8 cellular contexts compared by ENCODE assay signal in the genomic region with DNA sequence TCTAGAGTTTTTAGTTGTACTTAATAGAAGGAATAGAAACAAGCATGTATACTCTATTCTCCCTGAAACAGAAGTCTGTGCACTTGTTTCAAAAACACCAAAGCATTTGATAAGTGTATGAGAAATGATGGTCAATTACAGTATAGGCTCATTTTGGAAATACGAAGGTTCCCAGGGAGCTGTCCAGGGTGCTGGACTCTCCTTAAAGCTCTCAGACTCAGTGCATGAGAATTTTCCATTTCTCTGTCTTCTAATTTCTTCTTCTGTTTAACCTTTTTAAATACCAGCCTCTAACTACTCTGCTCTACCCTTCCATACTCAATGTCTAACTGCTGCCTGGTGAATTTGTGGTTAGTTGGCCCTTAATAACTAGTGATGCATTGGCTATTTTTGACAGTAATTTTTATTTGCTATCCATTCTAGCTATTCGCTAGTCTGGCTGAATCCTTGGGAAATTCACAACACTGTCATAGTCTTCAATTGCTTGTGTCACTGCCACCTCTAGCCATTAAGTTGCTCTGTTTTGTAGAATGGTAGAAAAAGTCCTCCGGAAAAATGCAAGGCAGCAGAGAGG.
DNase-seq lines count a peak whose midpoint lies in the region; ATAC-seq and TF ChIP-seq lines count a peak whose summit lies in the region.
"Had no signal": no experiment of that assay in that cellular context is flagged by ENCODE, and none has a peak within 500 bp of the region (broad histone marks: within the 10 kb centered on the region; RNA-seq: fewer than 3 reads in every experiment).

No MANE protein-coding gene starts in this region.

- no peak overlapping the region for H3K9ac ChIP-seq in DND-41 (ENCODE audit: low read depth, low read length)

- H3F3A ChIP-seq in GM23338 (replicated peaks; ENCODE audit: low read depth): no peaks in the 10 kb centered on the region

- DNase-seq in DND-41 (peak; percentile 43), GM23338 (ENCODE audit: low spot score) (peak; percentile 76), UCSD-AML1 (lab: John Stamatoyannopoulos, UW; ENCODE audit: unreplicated experiment) (peak; percentile 15), iPS-NIHi11 (ENCODE audit: low spot score) (peak; percentile 26), HuH-7 (ENCODE audit: low spot score) (no peak)
- DNase-seq: stimulated activated naive CD4-positive, alpha-beta T cell treated with Interleukin-2 at 50 U/mL for 16 hours had no signal

- H3K27ac ChIP-seq in DND-41 (ENCODE audit: low read length) (no peak overlapping the region), GM23338 (ENCODE audit: low read depth) (no peak overlapping the region)

- TF ChIP-seq CTCF in DND-41 (IDR thresholded peaks at IDR 0.05; ENCODE audit: borderline replicate concordance, extremely low read depth, low read length, poor library complexity, severe bottlenecking) (no peak), GM23338 (conservative IDR thresholded peaks at IDR 0.05; ENCODE audit: low read depth in 2 of 2) (no peak)

- H3K27me3 ChIP-seq in DND-41 (ENCODE audit: insufficient read depth, low read length, poor library complexity) (no peaks in the 10 kb centered on the region), GM23338 (ENCODE audit: insufficient read depth) (no peaks in the 10 kb centered on the region)

- ATAC-seq in DND-41 (ENCODE audit: insufficient read depth, low read depth) (peak; percentile 47; the same call in 2 of the 3 replicates), GM23338 (peak; percentile 36; the same call in 1 of the 3 replicates), HG02623 (IDR thresholded peaks at IDR 0.05; ENCODE audit: unreplicated experiment) (no peak), HG02938 (IDR thresholded peaks at IDR 0.05; ENCODE audit: unreplicated experiment) (no peak)

- H3K4me1 ChIP-seq in DND-41 (ENCODE audit: insufficient read depth, low read length) (no peaks in the 10 kb centered on the region), GM23338 (ENCODE audit: insufficient read depth) (peaks cover 14% of the 10 kb centered on the region)

- no peaks in the 10 kb centered on the region for H3K9me2 ChIP-seq in GM23338 (ENCODE audit: insufficient read depth)

- no peaks in the 10 kb centered on the region for H3K27me3 Mint-ChIP-seq in GM23338 (ENCODE audit: insufficient read depth, low read depth, poor library complexity)

- H3K4me1 Mint-ChIP-seq in GM23338: peaks cover 17% of the 10 kb centered on the region

- H3K36me3 ChIP-seq in DND-41 (ENCODE audit: insufficient read depth, low read length) (no peaks in the 10 kb centered on the region), GM23338 (ENCODE audit: insufficient read depth) (no peaks in the 10 kb centered on the region)

- H3K36me3 Mint-ChIP-seq in GM23338 (ENCODE audit: low read depth): no peaks in the 10 kb centered on the region

- H3K79me2 ChIP-seq in DND-41 (ENCODE audit: insufficient read depth, low read length) (no peaks in the 10 kb centered on the region), GM23338 (replicated peaks; ENCODE audit: insufficient read depth) (no peaks in the 10 kb centered on the region)

- H4K20me1 ChIP-seq in DND-41 (ENCODE audit: insufficient read depth, low read length) (no peaks in the 10 kb centered on the region), GM23338 (replicated peaks; ENCODE audit: insufficient read depth) (no peaks in the 10 kb centered on the region)

- H3K9me3 ChIP-seq in DND-41 (ENCODE audit: insufficient read depth, low read length, severe bottlenecking): no peaks in the 10 kb centered on the region

- no peak overlapping the region for H3K4me3 Mint-ChIP-seq in GM23338

- no peak overlapping the region for H3K27ac Mint-ChIP-seq in GM23338

- H3K4me2 ChIP-seq in DND-41 (ENCODE audit: insufficient read depth, low read length) (no peak overlapping the region), GM23338 (no peak overlapping the region)

- H2AFZ ChIP-seq in DND-41 (ENCODE audit: low read depth, low read length): no peak overlapping the region
- H2AFZ ChIP-seq in GM23338: no peak overlapping the region

- no peak overlapping the region for H3K4me3 ChIP-seq in DND-41 (ENCODE audit: low read depth in 1 of 2, low read length in 2 of 2)
- no peak overlapping the region for H3K4me3 ChIP-seq in GM23338

- no peaks in the 10 kb centered on the region for H3K9me3 Mint-ChIP-seq in GM23338

TF ChIP-seq in GM23338, 12 proteins besides CTCF, POLR2A, EP300 and RAD21:
- TF ChIP-seq ZNF331 (CRISPR knock-in tag; IDR thresholded peaks at IDR 0.05; ENCODE audit: low read depth): no peak
- TF ChIP-seq, protein P1, sequence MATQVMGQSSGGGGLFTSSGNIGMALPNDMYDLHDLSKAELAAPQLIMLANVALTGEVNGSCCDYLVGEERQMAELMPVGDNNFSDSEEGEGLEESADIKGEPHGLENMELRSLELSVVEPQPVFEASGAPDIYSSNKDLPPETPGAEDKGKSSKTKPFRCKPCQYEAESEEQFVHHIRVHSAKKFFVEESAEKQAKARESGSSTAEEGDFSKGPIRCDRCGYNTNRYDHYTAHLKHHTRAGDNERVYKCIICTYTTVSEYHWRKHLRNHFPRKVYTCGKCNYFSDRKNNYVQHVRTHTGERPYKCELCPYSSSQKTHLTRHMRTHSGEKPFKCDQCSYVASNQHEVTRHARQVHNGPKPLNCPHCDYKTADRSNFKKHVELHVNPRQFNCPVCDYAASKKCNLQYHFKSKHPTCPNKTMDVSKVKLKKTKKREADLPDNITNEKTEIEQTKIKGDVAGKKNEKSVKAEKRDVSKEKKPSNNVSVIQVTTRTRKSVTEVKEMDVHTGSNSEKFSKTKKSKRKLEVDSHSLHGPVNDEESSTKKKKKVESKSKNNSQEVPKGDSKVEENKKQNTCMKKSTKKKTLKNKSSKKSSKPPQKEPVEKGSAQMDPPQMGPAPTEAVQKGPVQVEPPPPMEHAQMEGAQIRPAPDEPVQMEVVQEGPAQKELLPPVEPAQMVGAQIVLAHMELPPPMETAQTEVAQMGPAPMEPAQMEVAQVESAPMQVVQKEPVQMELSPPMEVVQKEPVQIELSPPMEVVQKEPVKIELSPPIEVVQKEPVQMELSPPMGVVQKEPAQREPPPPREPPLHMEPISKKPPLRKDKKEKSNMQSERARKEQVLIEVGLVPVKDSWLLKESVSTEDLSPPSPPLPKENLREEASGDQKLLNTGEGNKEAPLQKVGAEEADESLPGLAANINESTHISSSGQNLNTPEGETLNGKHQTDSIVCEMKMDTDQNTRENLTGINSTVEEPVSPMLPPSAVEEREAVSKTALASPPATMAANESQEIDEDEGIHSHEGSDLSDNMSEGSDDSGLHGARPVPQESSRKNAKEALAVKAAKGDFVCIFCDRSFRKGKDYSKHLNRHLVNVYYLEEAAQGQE (IDR thresholded peaks at IDR 0.05; ENCODE audit: unreplicated experiment): peak; percentile 84

Comparison
In these comparisons a context has a peak if more than half of its experiments do, and no peak if none do; other contexts are left out.
1. ATAC-seq: peak in DND-41 (single experiment) and GM23338 (single experiment); none in HG02623 (single experiment) and HG02938 (single experiment).